In the genomic region with DNA sequence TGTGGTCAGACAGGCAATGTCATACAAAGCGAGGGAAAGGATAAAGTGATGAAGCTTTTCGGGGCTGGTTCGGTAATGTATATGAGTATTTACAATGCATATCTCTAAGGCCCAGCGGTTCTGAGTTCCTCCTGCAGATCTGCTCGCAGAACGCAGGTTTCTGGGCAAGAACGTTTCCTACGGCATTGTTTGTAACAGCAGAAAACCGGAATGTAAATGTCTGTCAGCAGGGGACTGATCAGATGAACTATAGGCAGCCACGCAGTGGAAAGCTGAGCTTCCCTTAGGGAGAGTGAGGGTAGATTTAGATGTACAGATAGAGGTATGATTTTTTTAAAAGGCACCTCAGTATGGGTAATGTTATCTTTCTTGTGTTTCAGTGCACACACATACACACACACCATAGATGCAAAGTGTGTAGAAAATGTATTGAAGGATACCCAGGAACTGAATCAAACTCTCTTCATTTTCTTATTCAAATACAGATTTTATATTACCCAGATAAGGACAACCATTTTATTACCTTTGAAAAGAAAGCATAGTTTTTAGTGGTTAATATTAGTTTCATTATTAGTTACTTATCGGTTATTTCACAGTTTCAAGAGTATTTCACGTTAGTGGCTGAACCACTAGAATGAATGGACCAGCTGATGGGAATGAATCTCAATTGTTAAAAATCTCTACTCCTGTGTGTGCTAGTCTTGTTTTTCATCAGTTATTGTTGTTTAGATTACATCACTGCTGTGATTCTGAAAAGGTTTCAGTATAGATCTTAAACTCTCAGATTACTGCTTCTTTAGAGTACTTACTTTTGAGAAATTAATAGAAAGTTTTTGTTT, we compare ENCODE assay signal across 10 cellular contexts. TPM values are rescaled to one million over a fixed set of nuclear protein-coding genes. Genes with fewer than 3 reads are reported as not detected.
A peak's percentile ranks its signal among the peaks of the same experiment; 100 is the strongest.
DNase-seq lines count a peak whose midpoint lies in the region; ATAC-seq and TF ChIP-seq lines count a peak whose summit lies in the region.
"Had no signal": no experiment of that assay in that cellular context is flagged by ENCODE, and none has a peak within 500 bp of the region (broad histone marks: within the 10 kb centered on the region; RNA-seq: fewer than 3 reads in every experiment).

No MANE protein-coding gene starts in this region.

- WGBS in testis, 2 donors: 88 to 90% methylated on average over 12 of the region's 12 CpGs

- H3K36me3 ChIP-seq in testis (ENCODE audit: low read depth, missing control alignments) (no peaks in the 10 kb centered on the region), tibial artery (peaks cover 31 to 36% (median 31%) of the 10 kb centered on the region in 3 donors)

- H3K27me3 Mint-ChIP-seq in activated naive CD8-positive, alpha-beta T cell: no peaks in the 10 kb centered on the region
- H3K27me3 Mint-ChIP-seq in activated naive CD8-positive, alpha-beta T cell treated with anti-CD3 and anti-CD28 coated beads, Interleukin-2, amount 50 U/mL, for 24 hours: no peaks in the 10 kb centered on the region
- H3K27me3 Mint-ChIP-seq: B cell had no signal

- H3K27me3 ChIP-seq in testis (no peaks in the 10 kb centered on the region), tibial artery (no peaks in the 10 kb centered on the region)
- H3K27me3 ChIP-seq: right atrium auricular region had no signal

- TF ChIP-seq CTCF in testis (IDR thresholded peaks at IDR 0.05) (no peak), tibial artery (IDR thresholded peaks at IDR 0.05) (no peak)

- DNase-seq in activated naive CD8-positive, alpha-beta T cell treated with anti-CD3 and anti-CD28 coated beads, Interleukin-2, amount 50 U/mL, for 24 hours: no peak
- DNase-seq in NCI-H2171 (lab: John Stamatoyannopoulos, UW): peak; percentile 46
- DNase-seq in NCI-H524 treated with DMSO at 0.1 percent for 48 hours (lab: John Stamatoyannopoulos, UW): no peak
- DNase-seq in testis: no peak
- no peak for DNase-seq in AG20443 (ENCODE audit: low spot score)
- DNase-seq in tibial artery: no peak

- H3K27ac ChIP-seq in testis: no peak overlapping the region
- no peak overlapping the region for H3K27ac ChIP-seq in tibial artery
- H3K27ac ChIP-seq: right atrium auricular region had no signal

- no peak for TF ChIP-seq POLR2A in testis (IDR thresholded peaks at IDR 0.05)

- peak overlapping the region; percentile 23 for H3K27ac Mint-ChIP-seq in activated naive CD8-positive, alpha-beta T cell
- H3K27ac Mint-ChIP-seq in activated naive CD8-positive, alpha-beta T cell treated with anti-CD3 and anti-CD28 coated beads, Interleukin-2, amount 50 U/mL, for 24 hours: no peak overlapping the region
- H3K27ac Mint-ChIP-seq: B cell had no signal

- no peak overlapping the region for H3K4me3 Mint-ChIP-seq in activated naive CD8-positive, alpha-beta T cell
- H3K4me3 Mint-ChIP-seq in activated naive CD8-positive, alpha-beta T cell treated with anti-CD3 and anti-CD28 coated beads, Interleukin-2, amount 50 U/mL, for 24 hours: no peak overlapping the region
- H3K4me3 Mint-ChIP-seq: B cell had no signal

- H3K4me1 Mint-ChIP-seq in activated naive CD8-positive, alpha-beta T cell (ENCODE audit: low read depth): peaks cover 74% of the 10 kb centered on the region
- H3K4me1 Mint-ChIP-seq in activated naive CD8-positive, alpha-beta T cell treated with anti-CD3 and anti-CD28 coated beads, Interleukin-2, amount 50 U/mL, for 24 hours: peaks cover 78% of the 10 kb centered on the region

- H3K9me3 Mint-ChIP-seq in activated naive CD8-positive, alpha-beta T cell (ENCODE audit: low read depth): peaks cover 4% of the 10 kb centered on the region
- H3K9me3 Mint-ChIP-seq in activated naive CD8-positive, alpha-beta T cell treated with anti-CD3 and anti-CD28 coated beads, Interleukin-2, amount 50 U/mL, for 24 hours: peaks cover 10% of the 10 kb centered on the region

- no peaks in the 10 kb centered on the region for H3K4me1 ChIP-seq in testis
- no peaks in the 10 kb centered on the region for H3K4me1 ChIP-seq in tibial artery
- H3K4me1 ChIP-seq: right atrium auricular region had no signal

- no peak for ATAC-seq in activated naive CD8-positive, alpha-beta T cell treated with anti-CD3 and anti-CD28 coated beads, Interleukin-2, amount 50 U/mL, for 24 hours
- ATAC-seq in HG02798 (IDR thresholded peaks at IDR 0.05; ENCODE audit: poor library complexity, unreplicated experiment): peak; percentile 86

- intact Hi-C loops in testis (cut with DNase I; ENCODE audit: low total_unique reads) (no loop called here), tibial artery (cut with DNase I; ENCODE audit: low total_unique reads) (no loop called here)

- H3K36me3 Mint-ChIP-seq in activated naive CD8-positive, alpha-beta T cell: peaks cover 52% of the 10 kb centered on the region
- H3K36me3 Mint-ChIP-seq in activated naive CD8-positive, alpha-beta T cell treated with anti-CD3 and anti-CD28 coated beads, Interleukin-2, amount 50 U/mL, for 24 hours (ENCODE audit: low read depth): peaks cover 90% of the 10 kb centered on the region

- H3K4me3 ChIP-seq in testis (no peak overlapping the region), tibial artery (no peak overlapping the region)
- H3K4me3 ChIP-seq: right atrium auricular region had no signal

- H3K9me3 ChIP-seq in testis: no peaks in the 10 kb centered on the region
- no peaks in the 10 kb centered on the region for H3K9me3 ChIP-seq in tibial artery
- H3K9me3 ChIP-seq: right atrium auricular region had no signal

RNA-seq across cellular contexts. Expression of a gene that starts 56.2 kb away (rescaled TPM):
- total RNA-seq in testis: 10 to 100 TPM; 26.0 to 30.1 TPM
- polyA plus RNA-seq in testis (ENCODE audit: insufficient read depth, low read depth, low replicate concordance): 32.6 TPM
